Comparison of ENCODE assay signal across 16 cellular contexts in genomic region chr13:76852991-76853390, GRCh38. TPM values are rescaled to one million over a fixed set of nuclear protein-coding genes. Genes with fewer than 3 reads are reported as not detected.
DNase-seq lines count a peak whose midpoint lies in the region; ATAC-seq and TF ChIP-seq lines count a peak whose summit lies in the region.
"Had no signal": no experiment of that assay in that cellular context is flagged by ENCODE, and none has a peak within 500 bp of the region (broad histone marks: within the 10 kb centered on the region; RNA-seq: fewer than 3 reads in every experiment).

No MANE protein-coding gene starts in this region.

- 45% methylated on average over 2 of the region's 2 CpGs for WGBS in SK-N-SH (ENCODE audit: low lambda C conversion rate)

- no peak for TF ChIP-seq RAD21 in SK-N-SH (IDR thresholded peaks at IDR 0.05; ENCODE audit: low read length)

- TF ChIP-seq POLR2A in breast epithelium (IDR thresholded peaks at IDR 0.05): no peak

- DNase-seq in SK-N-SH: no peak
- peak in 1 of 2 donors; percentile 48 for DNase-seq in breast epithelium (ENCODE audit: low spot score in 2 of 2)
- peak; percentile 68 for DNase-seq in iris pigment epithelial cell (ENCODE audit: low read depth)
- DNase-seq in COLO829 (ENCODE audit: low spot score): no peak
- DNase-seq in NCI-H1105 (lab: John Stamatoyannopoulos, UW): no peak
- DNase-seq: activated effector memory CD4-positive, alpha-beta T cell treated with Interleukin-2 at 50 U/mL for 16 hours; caudate nucleus; hypothalamus; sigmoid colon; stimulated activated naive CD8-positive, alpha-beta T cell treated with anti-CD3 and anti-CD28 coated beads, Interleukin-15, Interleukin-2, amounts not matched to agents 100 U/mL and 50 U/mL, for 24 hours had no signal

- POLR2A ChIA-PET in SK-N-SH (lab: Yijun Ruan, JAX): no interaction called here

- H3K36me3 ChIP-seq in SK-N-SH (replicated peaks in 1 of 2; ENCODE audit: control insufficient read depth in 1 of 2, insufficient read depth in 2 of 2, low read length in 1 of 2) (no peaks in the 10 kb centered on the region), breast epithelium (no peaks in the 10 kb centered on the region)
- H3K36me3 ChIP-seq: sigmoid colon had no signal

- 0 out of 2 replicates have a peak overlapping the region, but pooled peaks have one; percentile 36 for H2AFZ ChIP-seq in SK-N-SH (ENCODE audit: low read depth)

- H3K27me3 ChIP-seq in SK-N-SH (ENCODE audit: insufficient read depth) (no peaks in the 10 kb centered on the region), breast epithelium (no peaks in the 10 kb centered on the region)
- H3K27me3 ChIP-seq: sigmoid colon had no signal

- H3K4me1 ChIP-seq in SK-N-SH (ENCODE audit: control insufficient read depth in 1 of 2, insufficient read depth in 2 of 2, low read depth in 1 of 2, low read length in 1 of 2) (peaks cover 5 to 6% of the 10 kb centered on the region in 2 experiments; a peak in 3 of 4 replicates), breast epithelium (peaks cover 0 to 6% of the 10 kb centered on the region in 2 donors)
- H3K4me1 ChIP-seq: sigmoid colon had no signal

- no peak overlapping the region for H3K4me2 ChIP-seq in SK-N-SH

- CTCF ChIA-PET in SK-N-SH (lab: Yijun Ruan, JAX): interaction anchor here (0.9 kb wide), 1 partner anchor 33 kb away, joined by 3 read pairs; no protein-coding TSS in a partner anchor

- H3K4me3 ChIP-seq in SK-N-SH (ENCODE audit: low read depth in 2 of 2, low read length in 1 of 2) (no peak overlapping the region), breast epithelium (no peak overlapping the region)
- H3K4me3 ChIP-seq: sigmoid colon had no signal

- no peaks in the 10 kb centered on the region for H4K20me1 ChIP-seq in SK-N-SH (ENCODE audit: insufficient read depth)

- H3K27ac ChIP-seq in SK-N-SH (ENCODE audit: low read depth in 2 of 2, low read length in 1 of 2): no peak overlapping the region
- peak overlapping the region; percentile 11 to 24 for H3K27ac ChIP-seq in breast epithelium
- H3K27ac ChIP-seq: 22Rv1, sigmoid colon, VCaP had no signal

- H3K9ac ChIP-seq in SK-N-SH: no peak overlapping the region

- peaks cover 3% of the 10 kb centered on the region for H3F3A ChIP-seq in SK-N-SH (replicated peaks; ENCODE audit: insufficient read depth)

- ATAC-seq in SK-N-SH treated with all-trans-retinoic acid at 6 μM for 48 hours (no peak), GM18511 (IDR thresholded peaks at IDR 0.05; ENCODE audit: unreplicated experiment) (no peak), GM21619 (IDR thresholded peaks at IDR 0.05; ENCODE audit: unreplicated experiment) (no peak)
- ATAC-seq: natural killer cell treated with Interleukin-12 subunit alpha and Interleukin-12 subunit beta and Interleukin-15 and Interleukin-18, amount 100 ng/mL, for 72 hours; stimulated activated naive CD8-positive, alpha-beta T cell treated with anti-CD3 and anti-CD28 coated beads, Interleukin-15, Interleukin-2, amounts not matched to agents 100 U/mL and 50 U/mL, for 24 hours had no signal

- TF ChIP-seq EP300 in SK-N-SH (IDR thresholded peaks at IDR 0.05; ENCODE audit: borderline replicate concordance in 1 of 2, low read depth in 1 of 2, low read length in 1 of 2): no peak

- H3K9me3 ChIP-seq in SK-N-SH (no peaks in the 10 kb centered on the region), breast epithelium (no peaks in the 10 kb centered on the region)
- H3K9me3 ChIP-seq: sigmoid colon had no signal

- no peaks in the 10 kb centered on the region for H3K9me2 ChIP-seq in SK-N-SH

- no peaks in the 10 kb centered on the region for H3K79me2 ChIP-seq in SK-N-SH (ENCODE audit: insufficient read depth)

- intact Hi-C loops in breast epithelium (cut with DNase I; ENCODE audit: low total_unique reads): no loop called here

- TF ChIP-seq CTCF in SK-N-SH (IDR thresholded peaks at IDR 0.05) (no peak), breast epithelium (IDR thresholded peaks at IDR 0.05) (no peak)

TF ChIP-seq in SK-N-SH, 30 proteins besides CTCF, POLR2A, EP300 and RAD21 (continues in another document):
- TF ChIP-seq MXI1 (IDR thresholded peaks at IDR 0.05; ENCODE audit: low read depth, low read length) (no peak), FOXJ3 (CRISPR knock-in tag; IDR thresholded peaks at IDR 0.05) (no peak), YY1 (IDR thresholded peaks at IDR 0.05; ENCODE audit: low read depth) (no peak), GATA2 (CRISPR knock-in tag; IDR thresholded peaks at IDR 0.05) (no peak), REST (IDR thresholded peaks at IDR 0.05; ENCODE audit: low read depth, low read length) (no peak), SIN3A (IDR thresholded peaks at IDR 0.05; ENCODE audit: borderline replicate concordance, low read depth, low read length) (no peak), EZH2phosphoT487 (IDR thresholded peaks at IDR 0.05; ENCODE audit: borderline replicate concordance, low read depth) (no peak), FOSL2 (IDR thresholded peaks at IDR 0.05; ENCODE audit: borderline replicate concordance, low read depth) (no peak), TCF12 (IDR thresholded peaks at IDR 0.05) (no peak), RCOR1 (IDR thresholded peaks at IDR 0.05; ENCODE audit: low read length) (no peak), NRF1 (IDR thresholded peaks at IDR 0.05; ENCODE audit: low read depth, low read length) (no peak), GABPA (IDR thresholded peaks at IDR 0.05; ENCODE audit: low read depth) (no peak)

TF ChIP-seq in SK-N-SH treated with all-trans-retinoic acid at 6 μM for 48 hours, 23 proteins besides CTCF, POLR2A, EP300 and RAD21 (continues in another document):
- TF ChIP-seq BACH2 (CRISPR knock-in tag; IDR thresholded peaks at IDR 0.05; ENCODE audit: borderline replicate concordance) (no peak), POU6F1 (CRISPR knock-in tag; IDR thresholded peaks at IDR 0.05; ENCODE audit: borderline replicate concordance, low read depth) (no peak), GLIS3 (CRISPR knock-in tag; IDR thresholded peaks at IDR 0.05) (no peak), ZFP30 (CRISPR knock-in tag; IDR thresholded peaks at IDR 0.05) (no peak), ZNF8 (CRISPR knock-in tag; IDR thresholded peaks at IDR 0.05) (no peak), ISL1 (CRISPR knock-in tag; IDR thresholded peaks at IDR 0.05) (no peak), CREB5 (CRISPR knock-in tag; IDR thresholded peaks at IDR 0.05; ENCODE audit: low read depth) (no peak), ZNF70 (CRISPR knock-in tag; IDR thresholded peaks at IDR 0.05) (no peak), TSHZ2 (CRISPR knock-in tag; IDR thresholded peaks at IDR 0.05) (no peak), RARB (CRISPR knock-in tag; IDR thresholded peaks at IDR 0.05) (no peak), ZC3H10 (CRISPR knock-in tag; IDR thresholded peaks at IDR 0.05) (no peak), SNAI2 (CRISPR knock-in tag; IDR thresholded peaks at IDR 0.05) (no peak)

RNA-seq across cellular contexts. Expression of gene KCTD12, which starts 33.2 kb away (rescaled TPM):
- 0.93 and 1.0 TPM in 2 replicates for polyA plus RNA-seq in SK-N-SH (2012; rRNA removed)
- polyA plus RNA-seq in SK-N-SH (2012; cell fraction: cytosol; rRNA removed): 1.7 TPM in 2 replicates
- polyA plus RNA-seq in SK-N-SH (2012; cell fraction: nucleus; rRNA removed): 0.40 and 0.61 TPM in 2 replicates
- 100 to 1,000 TPM in 1 of 3 donors, 10 to 100 TPM in 2; 59.7 to 117 (median 65.9) TPM for total RNA-seq in breast epithelium

Comparison
In these comparisons a context has a peak if more than half of its experiments do, and no peak if none do; other contexts are left out.
1. H3K27ac ChIP-seq: peak in breast epithelium (2 of 2); none in SK-N-SH (0 of 2).